Comparison of ENCODE assay signal across 14 cellular contexts in genomic region chr7:2628137-2628482, GRCh38. TPM values are rescaled to one million over a fixed set of nuclear protein-coding genes. Genes with fewer than 3 reads are reported as not detected.
"Had no signal": no experiment of that assay in that cellular context is flagged by ENCODE, and none has a peak within 500 bp of the region (broad histone marks: within the 10 kb centered on the region; RNA-seq: fewer than 3 reads in every experiment).

No MANE protein-coding gene starts in this region.

- H3K27me3 Mint-ChIP-seq: activated T-helper 17 cell treated with anti-CD3 and anti-CD28 coated beads, Interleukin-2, amount 50 U/mL, for 72 hours; T-helper 17 cell had no signal

- H3K36me3 ChIP-seq: adrenal gland, tibial artery had no signal

- H3K4me3 ChIP-seq: adrenal gland, coronary artery, skin epidermis, tibial artery had no signal

- H3K4me3 Mint-ChIP-seq: activated T-helper 17 cell treated with anti-CD3 and anti-CD28 coated beads, Interleukin-2, amount 50 U/mL, for 72 hours; T-helper 17 cell had no signal

- H3K9ac ChIP-seq: parathyroid adenoma had no signal

- DNase-seq: activated CD4-positive, alpha-beta T cell treated with anti-CD3 and anti-CD28 coated beads, Interleukin-2, amount 50 U/mL, for 1 hour; activated naive CD4-positive, alpha-beta T cell treated with anti-CD3 and anti-CD28 coated beads, Interleukin-2, amount 50 U/mL, for 16 hours; activated T-cell treated with anti-CD3 and anti-CD28 coated beads for 4 hours; adrenal gland; central memory CD4-positive, alpha-beta T cell; effector CD8-positive, alpha-beta T cell; T-helper 17 cell; tibial artery had no signal

- H3K9me3 ChIP-seq: adrenal gland, tibial artery had no signal

- H3K4me1 Mint-ChIP-seq: activated T-helper 17 cell treated with anti-CD3 and anti-CD28 coated beads, Interleukin-2, amount 50 U/mL, for 72 hours had no signal

- H3K27me3 ChIP-seq: adrenal gland, tibial artery had no signal

- H3K9me3 Mint-ChIP-seq: activated T-helper 17 cell treated with anti-CD3 and anti-CD28 coated beads, Interleukin-2, amount 50 U/mL, for 72 hours had no signal

- H3K27ac Mint-ChIP-seq: activated T-helper 17 cell treated with anti-CD3 and anti-CD28 coated beads, Interleukin-2, amount 50 U/mL, for 72 hours; T-helper 17 cell had no signal

- H3K27ac ChIP-seq: coronary artery, parathyroid adenoma, tibial artery had no signal

RNA-seq across cellular contexts. Expression of gene AMZ1, which starts 59.9 kb away (rescaled TPM):
- total RNA-seq: activated CD8-positive, alpha-beta memory T cell treated with anti-CD3 and anti-CD28 coated beads for 36 hours; lung microvascular endothelial cell had no signal
